Comparison of ENCODE assay signal across 8 cellular contexts in genomic region chr6:99905209-99906106, GRCh38.
A peak's percentile ranks its signal among the peaks of the same experiment; 100 is the strongest.
DNase-seq lines count a peak whose midpoint lies in the region; ATAC-seq and TF ChIP-seq lines count a peak whose summit lies in the region.

No MANE protein-coding gene starts in this region.

- intact Hi-C loops in left colon (cut with DNase I, micrococcal nuclease) = no loop called here

- peak; percentile 45 for DNase-seq in DMS153 (lab: John Stamatoyannopoulos, UW)
- DNase-seq in NCI-H345 treated with DMSO at 0.1 percent for 48 hours (lab: John Stamatoyannopoulos, UW; ENCODE audit: unreplicated experiment) = peak; percentile 33
- DNase-seq in astrocyte of the spinal cord (ENCODE audit: low read depth, low spot score) = peak; percentile 32
- DNase-seq in left colon = no peak
- no peak for DNase-seq in activated gamma-delta T cell treated with Interleukin-2 at 50 U/mL for 16 hours

- peak; percentile 61 for TF ChIP-seq CTCF in astrocyte of the spinal cord (IDR thresholded peaks at IDR 0.05; ENCODE audit: low read depth, low read length)

- in situ Hi-C loops in astrocyte of the spinal cord (cut with HindIII; ENCODE audit: low sequenced_read_pairs) = no loop called here

- peak; percentile 70 for ATAC-seq in GM19452 (IDR thresholded peaks at IDR 0.05; ENCODE audit: unreplicated experiment)
- ATAC-seq in HG03378 (IDR thresholded peaks at IDR 0.05; ENCODE audit: unreplicated experiment) = peak; percentile 96
- peak; percentile 69 for ATAC-seq in left colon
- no peak for ATAC-seq in activated CD4-positive, CD25-positive, alpha-beta regulatory T cell treated with anti-CD3 and anti-CD28 coated beads, Interleukin-2, amount 50 U/mL, for 24 hours

- H3K4me3 ChIP-seq in astrocyte of the spinal cord (ENCODE audit: low read depth, low read length) = no peak overlapping the region

Comparison
In these comparisons a context has a peak if more than half of its experiments do, and no peak if none do; other contexts are left out.
1. DNase-seq: peak in DMS153 (single experiment), NCI-H345 treated with DMSO at 0.1 percent for 48 hours (single experiment) and astrocyte of the spinal cord (single experiment); none in left colon (0 of 2) and activated gamma-delta T cell treated with Interleukin-2 at 50 U/mL for 16 hours (single experiment).
2. ATAC-seq: peak in GM19452 (single experiment), HG03378 (single experiment) and left colon (single experiment); none in activated CD4-positive, CD25-positive, alpha-beta regulatory T cell treated with anti-CD3 and anti-CD28 coated beads, Interleukin-2, amount 50 U/mL, for 24 hours (0 of 2).